ENCODE assay signal across 25 cellular contexts in the genomic region with DNA sequence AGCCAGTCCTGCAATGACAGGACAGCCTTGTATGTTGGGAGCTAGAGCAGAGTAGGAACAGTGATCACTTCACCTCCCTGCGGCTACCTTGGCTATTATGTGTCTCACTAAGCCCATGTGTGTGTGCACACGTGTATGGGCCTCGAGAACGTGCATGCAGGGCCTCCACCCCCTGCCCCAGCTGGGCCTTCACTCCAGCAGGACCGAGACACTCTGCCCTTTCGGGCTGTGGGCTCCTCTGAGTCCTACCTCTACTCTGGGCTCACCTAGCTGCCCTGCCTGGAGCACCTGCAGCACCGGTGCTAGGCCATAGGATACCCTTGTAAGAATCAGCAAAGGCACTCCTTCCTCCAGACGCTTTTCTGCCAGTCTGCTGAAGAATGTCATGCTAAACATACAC.
"Had no signal": no experiment of that assay in that cellular context is flagged by ENCODE, and none has a peak within 500 bp of the region (broad histone marks: within the 10 kb centered on the region; RNA-seq: fewer than 3 reads in every experiment).

No MANE protein-coding gene starts in this region.

- H3K4me1 ChIP-seq: Peyer's patch, SJCRH30 had no signal

- H3K36me3 ChIP-seq: brain microvascular endothelial cell, cardiac muscle cell, Peyer's patch, SJCRH30 had no signal

- FAIRE-seq: astrocyte had no signal

- H3K9ac ChIP-seq: SK-N-SH had no signal

- H3K4me3 ChIP-seq: cardiac muscle cell, Peyer's patch, SJCRH30 had no signal

- ATAC-seq: activated CD4-positive, CD25-positive, alpha-beta regulatory T cell treated with anti-CD3 and anti-CD28 coated beads, Interleukin-2, amount 50 U/mL, for 24 hours; activated CD8-positive, alpha-beta T cell treated with anti-CD3 and anti-CD28 coated beads for 36 hours; activated naive CD4-positive, alpha-beta T cell treated with anti-CD3 and anti-CD28 coated beads, Interleukin-2, amount 50 U/mL, for 72 hours; activated naive CD8-positive, alpha-beta T cell treated with anti-CD3 and anti-CD28 coated beads, Interleukin-2, amount 50 U/mL, for 24 hours had no signal

- H3K9me3 ChIP-seq: Peyer's patch, SJCRH30, SK-N-SH had no signal

- DNase-seq: activated CD4-positive, alpha-beta T cell treated with anti-CD3 and anti-CD28 coated beads for 4 hours; activated CD8-positive, alpha-beta memory T cell treated with anti-CD3 and anti-CD28 coated beads, Interleukin-2, amount 50 U/mL, for 48 hours; activated CD8-positive, alpha-beta T cell treated with anti-CD3 and anti-CD28 coated beads for 36 hours; activated effector memory CD4-positive, alpha-beta T cell treated with Interleukin-2 at 50 U/mL for 16 hours; activated naive CD4-positive, alpha-beta T cell treated with Interleukin-2 at 50 U/mL for 16 hours; activated naive CD8-positive, alpha-beta T cell treated with anti-CD3 and anti-CD28 coated beads, Interleukin-2, amount 50 U/mL, for 24 hours; activated T-cell treated with anti-CD3 and anti-CD28 coated beads, Interleukin-2, amount 50 U/mL, for 1 hour; amniotic stem cell; brain microvascular endothelial cell; Kasumi-1; NCI-H1105 treated with DMSO at 0.1 percent for 48 hours; NCI-H1436 treated with DMSO at 0.1 percent for 48 hours; NCI-H187; NCI-H2081; NCI-H446; Peyer's patch; Right ventricle myocardium superior; SJCRH30; T-helper 1 cell had no signal

- H3K27me3 ChIP-seq: brain microvascular endothelial cell, cardiac muscle cell, Peyer's patch had no signal

- H3K27ac ChIP-seq: brain microvascular endothelial cell, cardiac muscle cell, Peyer's patch, RWPE1, SJCRH30 had no signal
